Comparison of ENCODE assay signal across 17 cellular contexts in genomic region chr1:221310180-221310579, GRCh38.
DNase-seq lines count a peak whose midpoint lies in the region; TF ChIP-seq lines count a peak whose summit lies in the region.
"Had no signal": no experiment of that assay in that cellular context is flagged by ENCODE, and none has a peak within 500 bp of the region (broad histone marks: within the 10 kb centered on the region; RNA-seq: fewer than 3 reads in every experiment).

No MANE protein-coding gene starts in this region.

- no peak overlapping the region for H2AK5ac ChIP-seq in H9 (ENCODE audit: insufficient read length, low read length)

- H3K27me3 Mint-ChIP-seq in H9 (ENCODE audit: low read depth) (no peaks in the 10 kb centered on the region), progenitor cell of endocrine pancreas (peaks cover 3% of the 10 kb centered on the region)

- no peak overlapping the region for H2BK12ac ChIP-seq in H9 (ENCODE audit: insufficient read length, low read depth, low read length)

- H3T11ph ChIP-seq in H9 (ENCODE audit: low read length): no peak overlapping the region

- H3K27me3 ChIP-seq in H9 (ENCODE audit: insufficient read depth, low read length) (no peaks in the 10 kb centered on the region), thyroid gland (no peaks in the 10 kb centered on the region)

- no peak overlapping the region for H3K9ac ChIP-seq in H9 (ENCODE audit: extremely low read depth, insufficient read length, low read length)
- H3K9ac ChIP-seq: SK-N-SH had no signal

- no peaks in the 10 kb centered on the region for H3K79me2 ChIP-seq in H9 (ENCODE audit: insufficient read depth, low read length)

- no peak for TF ChIP-seq CTCF in H9 (conservative IDR thresholded peaks at IDR 0.05)
- no peak for TF ChIP-seq CTCF in progenitor cell of endocrine pancreas (IDR thresholded peaks at IDR 0.05; ENCODE audit: unreplicated experiment)
- no peak for TF ChIP-seq CTCF in thyroid gland (IDR thresholded peaks at IDR 0.05)

- H3K36me3 Mint-ChIP-seq in H9 (ENCODE audit: insufficient read depth in 1 of 3, low read depth in 3 of 3) (peaks cover 0 to 5% (median 0%) of the 10 kb centered on the region in 3 experiments; a peak in 2 of 7 replicates), progenitor cell of endocrine pancreas (ENCODE audit: insufficient read depth) (no peaks in the 10 kb centered on the region)
- H3K36me3 Mint-ChIP-seq: natural killer cell had no signal

- H3K4me2 ChIP-seq in H9 (ENCODE audit: insufficient read depth, insufficient read length, low read length): no peak overlapping the region
- H3K4me2 ChIP-seq: SK-N-SH had no signal

- no peak overlapping the region for H4K8ac ChIP-seq in H9 (replicated peaks; ENCODE audit: insufficient read length, low read depth, low read length)

- H3K18ac ChIP-seq in H9 (ENCODE audit: insufficient read length, low read depth, low read length): no peak overlapping the region

- no peak overlapping the region for H2BK20ac ChIP-seq in H9 (ENCODE audit: low read depth, low read length, poor library complexity, severe bottlenecking)

- no peaks in the 10 kb centered on the region for H4K20me1 ChIP-seq in H9 (ENCODE audit: control insufficient read depth, insufficient read depth, insufficient read length)

- H3K9me3 Mint-ChIP-seq in H9 (0 out of 5 replicates have a peak, but pooled peaks cover 0 to 4% of the 10 kb centered on the region in 2 experiments), progenitor cell of endocrine pancreas (ENCODE audit: low read depth) (no peaks in the 10 kb centered on the region)
- H3K9me3 Mint-ChIP-seq: activated naive CD8-positive, alpha-beta T cell treated with anti-CD3 and anti-CD28 coated beads, Interleukin-2, amount 50 U/mL, for 24 hours; activated T-helper 2 cell treated with anti-CD3 and anti-CD28 coated beads, Interferon-gamma antibody, Interleukin-2, Interleukin-4, amounts not matched to agents 10 μg/mL and 5 μg/mL and 100 μg/mL, durations not matched to agents 14 hours and 24 hours and 36 hours; effector memory CD8-positive, alpha-beta T cell; natural killer cell had no signal

- no peaks in the 10 kb centered on the region for H3K79me1 ChIP-seq in H9 (ENCODE audit: insufficient read depth, low read depth, low read length, poor library complexity, severe bottlenecking)

- intact Hi-C loops in thyroid gland (cut with DNase I): no loop called here

- H2AFZ ChIP-seq in H9 (ENCODE audit: low read length): no peak overlapping the region

- DNase-seq in H9 (no peak), NCI-H2029 (lab: John Stamatoyannopoulos, UW) (peak; percentile 29), NCI-H774 (lab: John Stamatoyannopoulos, UW) (peak; percentile 30), progenitor cell of endocrine pancreas (ENCODE audit: low spot score, unreplicated experiment) (no peak), dermis blood vessel endothelial cell (no peak), cerebellar nuclear complex (lab: John Stamatoyannopoulos, UW) (no peak), thyroid gland (no peak)
- DNase-seq: activated CD4-positive, alpha-beta T cell treated with anti-CD3 and anti-CD28 coated beads for 1 hour; activated naive CD8-positive, alpha-beta T cell treated with anti-CD3 and anti-CD28 coated beads, Interleukin-2, amount 50 U/mL, for 24 hours; effector memory CD8-positive, alpha-beta T cell; heart left ventricle; natural killer cell; NCI-H2227 treated with DMSO at 0.1 percent for 48 hours; psoas muscle; SK-N-SH; T-helper 9 cell had no signal

- no peaks in the 10 kb centered on the region for H3K4me1 ChIP-seq in H9 (ENCODE audit: insufficient read depth, low read length)
- no peaks in the 10 kb centered on the region for H3K4me1 ChIP-seq in thyroid gland
- H3K4me1 ChIP-seq: psoas muscle had no signal

- H3K4me3 Mint-ChIP-seq in H9 (no peak overlapping the region), progenitor cell of endocrine pancreas (ENCODE audit: low read depth) (no peak overlapping the region)
- H3K4me3 Mint-ChIP-seq: activated naive CD8-positive, alpha-beta T cell treated with anti-CD3 and anti-CD28 coated beads, Interleukin-2, amount 50 U/mL, for 24 hours; effector memory CD8-positive, alpha-beta T cell; natural killer cell had no signal

- no peak overlapping the region for H2BK15ac ChIP-seq in H9 (ENCODE audit: low read depth, low read length)

- H3K27ac ChIP-seq in H9 (ENCODE audit: insufficient read length, low read depth, low read length) (no peak overlapping the region), thyroid gland (no peak overlapping the region)
- H3K27ac ChIP-seq: heart left ventricle, psoas muscle had no signal

- H3K4ac ChIP-seq in H9 (ENCODE audit: low read depth, low read length): no peak overlapping the region

- no peak overlapping the region for H4K5ac ChIP-seq in H9 (ENCODE audit: insufficient read length, low read depth, low read length)

- H2BK5ac ChIP-seq in H9 (ENCODE audit: insufficient read length, low read length): no peak overlapping the region

- no peak overlapping the region for H3K23ac ChIP-seq in H9 (ENCODE audit: insufficient read length, low read depth, low read length)

- no peak overlapping the region for H3K4me3 ChIP-seq in thyroid gland (replicated peaks in 1 of 3)
- H3K4me3 ChIP-seq: heart left ventricle, psoas muscle had no signal

- H3K23me2 ChIP-seq in H9 (ENCODE audit: insufficient read length, low read depth, low read length, poor library complexity, severe bottlenecking): no peaks in the 10 kb centered on the region

- no CpG with 5 or more reads among the region's 4 CpGs for WGBS in H9 (ENCODE audit: extremely low coverage, insufficient read length, low lambda C conversion rate)
- 62 to 67% methylated on average over 4 of the region's 4 CpGs for WGBS in thyroid gland, 2 donors

- peaks cover 4 to 16% of the 10 kb centered on the region in 2 experiments for H3K4me1 Mint-ChIP-seq in H9
- H3K4me1 Mint-ChIP-seq in progenitor cell of endocrine pancreas (ENCODE audit: low read depth): peaks cover 6% of the 10 kb centered on the region
- H3K4me1 Mint-ChIP-seq: activated naive CD8-positive, alpha-beta T cell treated with anti-CD3 and anti-CD28 coated beads, Interleukin-2, amount 50 U/mL, for 24 hours; natural killer cell had no signal

- H2BK120ac ChIP-seq in H9 (ENCODE audit: low read depth, low read length, poor library complexity, severe bottlenecking): no peak overlapping the region

- H3K27ac Mint-ChIP-seq in H9 (peak overlapping the region in 2 of 3 experiments; percentile 40 to 56; a peak in 4 of 7 replicates), progenitor cell of endocrine pancreas (peak overlapping the region; percentile 82)
- H3K27ac Mint-ChIP-seq: activated naive CD8-positive, alpha-beta T cell treated with anti-CD3 and anti-CD28 coated beads, Interleukin-2, amount 50 U/mL, for 24 hours; activated T-helper 2 cell treated with anti-CD3 and anti-CD28 coated beads, Interferon-gamma antibody, Interleukin-2, Interleukin-4, amounts not matched to agents 10 μg/mL and 5 μg/mL and 100 μg/mL, durations not matched to agents 14 hours and 24 hours and 36 hours; effector memory CD8-positive, alpha-beta T cell; natural killer cell had no signal

- H3K56ac ChIP-seq in H9 (ENCODE audit: insufficient read length, low read depth, low read length): no peak overlapping the region

- no peak overlapping the region for H4K91ac ChIP-seq in H9 (ENCODE audit: insufficient read length, low read depth, low read length)

- no peak overlapping the region for H3K14ac ChIP-seq in H9 (ENCODE audit: insufficient read depth, low read length)

- no peaks in the 10 kb centered on the region for H3K36me3 ChIP-seq in thyroid gland
- H3K36me3 ChIP-seq: heart left ventricle had no signal

- TF ChIP-seq POLR2A in thyroid gland (IDR thresholded peaks at IDR 0.05): no peak

- H3K9me3 ChIP-seq in H9 (ENCODE audit: control insufficient read depth, low read depth, low read length) (no peaks in the 10 kb centered on the region), thyroid gland (no peaks in the 10 kb centered on the region)
- H3K9me3 ChIP-seq: psoas muscle, SK-N-SH had no signal

Comparison
In these comparisons a context has a peak if more than half of its experiments do, and no peak if none do; other contexts are left out.
1. DNase-seq: peak in NCI-H2029 (single experiment) and NCI-H774 (single experiment); none in H9 (single experiment), progenitor cell of endocrine pancreas (single experiment), dermis blood vessel endothelial cell (single experiment), cerebellar nuclear complex (0 of 2) and thyroid gland (0 of 2).